ENCODE assay signal across 1 cellular context in genomic region chr7:148983220-148984146, GRCh38.
TF ChIP-seq lines count a peak whose summit lies in the region.

No MANE protein-coding gene starts in this region.

TF ChIP-seq in HepG2, 621 proteins besides CTCF, POLR2A, EP300 and RAD21 (continued from another document and continues in another):
- TF ChIP-seq ZNF512B (CRISPR knock-in tag; IDR thresholded peaks at IDR 0.05; ENCODE audit: borderline replicate concordance) (peak; percentile 69; the same call in 1 of the 2 replicates), ATF4 (CRISPR knock-in tag; IDR thresholded peaks at IDR 0.05) (0 out of 4 replicates have a peak, but pooled peaks of 1 of the 2 experiments have one; percentile 39), CREB1 (IDR thresholded peaks at IDR 0.05) (no peak), CREB1 (CRISPR knock-in tag; IDR thresholded peaks at IDR 0.05) (peak; percentile 69), CBX1 (IDR thresholded peaks at IDR 0.05; ENCODE audit: low read depth) (no peak), JDP2 (CRISPR knock-in tag; IDR thresholded peaks at IDR 0.05; ENCODE audit: borderline replicate concordance) (no peak), HHEX (CRISPR knock-in tag; IDR thresholded peaks at IDR 0.05) (no peak), FOXA1 (IDR thresholded peaks at IDR 0.05) (no peak), FOXA1 (CRISPR knock-in tag; IDR thresholded peaks at IDR 0.05) (peak; percentile 59; the same call in 1 of the 2 replicates), ATF5 (CRISPR knock-in tag; IDR thresholded peaks at IDR 0.05; ENCODE audit: low read depth) (no peak), ZSCAN12 (CRISPR knock-in tag; IDR thresholded peaks at IDR 0.05) (no peak), TEAD3 (CRISPR knock-in tag; optimal IDR thresholded peaks at IDR 0.05; ENCODE audit: borderline replicate concordance) (peak; percentile 30), ZNF589 (CRISPR knock-in tag; conservative IDR thresholded peaks at IDR 0.05) (0 out of 2 replicates have a peak, but pooled peaks have one; percentile 36), HMGXB3 (CRISPR knock-in tag; IDR thresholded peaks at IDR 0.05; ENCODE audit: borderline replicate concordance) (peak; percentile 25; the same call in 1 of the 2 replicates), CENPX (CRISPR knock-in tag; IDR thresholded peaks at IDR 0.05) (no peak), HMGXB4 (CRISPR knock-in tag; IDR thresholded peaks at IDR 0.05; ENCODE audit: borderline replicate concordance in 1 of 2, low read depth in 1 of 2) (peak; percentile 75 to 92; a peak in 2 of 4 replicates), HCFC1 (IDR thresholded peaks at IDR 0.05; ENCODE audit: low read depth, low read length) (no peak), FOXP4 (CRISPR knock-in tag; IDR thresholded peaks at IDR 0.05) (peak; percentile 68), GFI1 (CRISPR knock-in tag; IDR thresholded peaks at IDR 0.05; ENCODE audit: borderline replicate concordance) (no peak), ZNF224 (CRISPR knock-in tag; IDR thresholded peaks at IDR 0.05) (no peak), RCOR2 (CRISPR knock-in tag; IDR thresholded peaks at IDR 0.05) (no peak), ZFP1 (CRISPR knock-in tag; IDR thresholded peaks at IDR 0.05) (no peak), PITX1 (CRISPR knock-in tag; IDR thresholded peaks at IDR 0.05) (0 out of 2 replicates have a peak, but pooled peaks have one; percentile 17), ZNF766 (CRISPR knock-in tag; IDR thresholded peaks at IDR 0.05; ENCODE audit: borderline replicate concordance) (no peak), NONO (IDR thresholded peaks at IDR 0.05) (no peak), NONO (CRISPR knock-in tag; conservative IDR thresholded peaks at IDR 0.05) (0 out of 2 replicates have a peak, but pooled peaks have one; percentile 56), SOX5 (CRISPR knock-in tag; IDR thresholded peaks at IDR 0.05; ENCODE audit: borderline replicate concordance) (peak; percentile 65; the same call in 1 of the 2 replicates), ZNF333 (CRISPR knock-in tag; IDR thresholded peaks at IDR 0.05; ENCODE audit: borderline replicate concordance) (no peak), SP1 (IDR thresholded peaks at IDR 0.05) (no peak), SP1 (CRISPR knock-in tag; IDR thresholded peaks at IDR 0.05) (peak; percentile 35; the same call in 1 of the 2 replicates), ZNF33B (CRISPR knock-in tag; IDR thresholded peaks at IDR 0.05) (0 out of 2 replicates have a peak, but pooled peaks have one; percentile 31), NR2F2 (IDR thresholded peaks at IDR 0.05; ENCODE audit: borderline replicate concordance, low read depth) (0 out of 2 replicates have a peak, but pooled peaks have one; percentile 26), ZNF570 (CRISPR knock-in tag; IDR thresholded peaks at IDR 0.05; ENCODE audit: borderline replicate concordance) (no peak), ZSCAN5A (CRISPR knock-in tag; IDR thresholded peaks at IDR 0.05; ENCODE audit: borderline replicate concordance) (no peak; the same call in 1 of the 2 replicates), ZFP37 (CRISPR knock-in tag; IDR thresholded peaks at IDR 0.05; ENCODE audit: borderline replicate concordance) (no peak), FOXK1 (CRISPR knock-in tag; IDR thresholded peaks at IDR 0.05; ENCODE audit: borderline replicate concordance, low read depth) (peak; percentile 67; the same call in 1 of the 2 replicates), MED8 (CRISPR knock-in tag; IDR thresholded peaks at IDR 0.05; ENCODE audit: insufficient replicate concordance) (no peak), ZEB1 (IDR thresholded peaks at IDR 0.05; ENCODE audit: insufficient replicate concordance, low read depth) (peak; percentile 31), ZNF773 (CRISPR knock-in tag; IDR thresholded peaks at IDR 0.05; ENCODE audit: borderline replicate concordance) (no peak), ZXDC (CRISPR knock-in tag; IDR thresholded peaks at IDR 0.05) (no peak), EHMT2 (IDR thresholded peaks at IDR 0.05; ENCODE audit: borderline replicate concordance, low read depth, low read length) (no peak), MXD1 (CRISPR knock-in tag; IDR thresholded peaks at IDR 0.05) (no peak), IRF9 (CRISPR knock-in tag; IDR thresholded peaks at IDR 0.05; ENCODE audit: borderline replicate concordance) (no peak), ZNF441 (CRISPR knock-in tag; IDR thresholded peaks at IDR 0.05; ENCODE audit: borderline replicate concordance) (0 out of 2 replicates have a peak, but pooled peaks have one; percentile 27), ZFP36L2 (CRISPR knock-in tag; IDR thresholded peaks at IDR 0.05) (no peak)
